27 cellular contexts compared by ENCODE assay signal in the genomic region with DNA sequence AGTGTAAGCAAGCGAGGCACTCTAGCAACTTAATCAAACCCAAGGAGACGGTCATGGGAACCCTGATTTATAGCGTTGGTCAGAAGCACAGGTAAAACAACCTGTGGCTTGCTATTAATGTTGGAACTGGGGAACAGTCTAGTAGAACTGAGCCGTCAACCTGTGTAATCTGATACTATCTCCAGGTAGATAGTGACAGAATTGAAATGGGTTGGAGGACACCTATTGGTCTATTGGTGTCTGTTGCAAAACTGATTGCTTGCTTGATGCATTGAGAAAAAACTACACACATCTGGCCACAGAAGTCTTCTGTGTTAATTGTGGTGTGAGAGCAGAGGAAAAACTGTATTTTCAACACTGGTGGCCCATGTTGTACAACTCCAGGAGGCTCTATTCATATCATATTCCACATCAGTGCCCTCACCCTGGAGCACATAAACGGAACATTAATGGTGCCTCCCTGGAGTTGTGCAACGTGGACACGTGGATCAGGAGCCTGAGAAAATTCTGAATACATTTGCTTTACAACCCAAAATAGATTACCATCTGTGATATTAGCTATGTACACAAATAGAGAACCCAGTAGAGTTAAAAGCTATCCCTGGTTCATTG.
"Had no signal": no experiment of that assay in that cellular context is flagged by ENCODE, and none has a peak within 500 bp of the region (broad histone marks: within the 10 kb centered on the region; RNA-seq: fewer than 3 reads in every experiment).

No MANE protein-coding gene starts in this region.

- H3K4me3 ChIP-seq: neural progenitor cell, right atrium auricular region, spleen, suprapubic skin, tibial artery, upper lobe of right lung had no signal

- H3K4me3 Mint-ChIP-seq: activated B cell treated with CpG ODN at 0.5 μM for 24 hours; activated CD8-positive, alpha-beta T cell treated with anti-CD3 and anti-CD28 coated beads for 36 hours; activated naive CD4-positive, alpha-beta T cell treated with anti-CD3 and anti-CD28 coated beads, Interleukin-2, amount 50 U/mL, for 24 hours; activated naive CD8-positive, alpha-beta T cell treated with anti-CD3 and anti-CD28 coated beads, Interleukin-2, amount 50 U/mL, for 24 hours; activated T-cell treated with anti-CD3 and anti-CD28 coated beads, Interleukin-2, amount 50 U/mL, for 4 hours; activated T-helper 17 cell treated with anti-CD3 and anti-CD28 coated beads, Interleukin-2, amount 50 U/mL, for 72 hours; endodermal cell; immature natural killer cell; memory B cell; natural killer cell; neural progenitor cell had no signal

- H3K27me3 ChIP-seq: neural progenitor cell, right atrium auricular region, spleen, suprapubic skin, tibial artery, upper lobe of right lung had no signal

- ATAC-seq: activated CD8-positive, alpha-beta T cell treated with anti-CD3 and anti-CD28 coated beads for 36 hours; activated naive CD8-positive, alpha-beta T cell treated with anti-CD3 and anti-CD28 coated beads, Interleukin-2, amount 50 U/mL, for 24 hours; activated T-cell treated with anti-CD3 and anti-CD28 coated beads, Interleukin-2, amount 50 U/mL, for 4 hours; activated T-helper 17 cell treated with anti-CD3 and anti-CD28 coated beads, Interleukin-2, amount 50 U/mL, for 72 hours; esophagus mucosa; natural killer cell; upper lobe of right lung had no signal

- H3K27me3 Mint-ChIP-seq: activated B cell treated with CpG ODN at 0.5 μM for 24 hours; activated naive CD4-positive, alpha-beta T cell treated with anti-CD3 and anti-CD28 coated beads, Interleukin-2, amount 50 U/mL, for 24 hours had no signal

- H3K27ac ChIP-seq: neural progenitor cell, right atrium auricular region, spleen, suprapubic skin, upper lobe of right lung had no signal

- H3K9me3 ChIP-seq: right atrium auricular region, suprapubic skin, tibial artery, upper lobe of right lung had no signal

- H3K36me3 Mint-ChIP-seq: activated naive CD4-positive, alpha-beta T cell treated with anti-CD3 and anti-CD28 coated beads, Interleukin-2, amount 50 U/mL, for 24 hours; immature natural killer cell; memory B cell; neural progenitor cell had no signal

- H3K4me1 ChIP-seq: neural progenitor cell, right atrium auricular region, spleen, upper lobe of right lung had no signal

- DNase-seq: activated B cell treated with CpG ODN at 0.5 μM for 24 hours; activated CD4-positive, alpha-beta T cell treated with anti-CD3 and anti-CD28 coated beads, Interleukin-2, amount 50 U/mL, for 1 hour; activated CD8-positive, alpha-beta T cell treated with anti-CD3 and anti-CD28 coated beads for 36 hours; activated naive CD8-positive, alpha-beta T cell treated with anti-CD3 and anti-CD28 coated beads, Interleukin-2, amount 50 U/mL, for 24 hours; activated T-cell treated with anti-CD3 and anti-CD28 coated beads, Interleukin-2, amount 50 U/mL, for 4 hours; amygdala; caudate nucleus; cortex of kidney; endodermal cell; foreskin fibroblast; head of caudate nucleus; hippocampal formation; immature natural killer cell; natural killer cell; occipital lobe; spleen; stimulated activated naive CD4-positive, alpha-beta T cell; T-helper 2 cell; tibial artery; upper lobe of right lung had no signal

- H3K4me1 Mint-ChIP-seq: activated B cell treated with CpG ODN at 0.5 μM for 24 hours; activated naive CD4-positive, alpha-beta T cell treated with anti-CD3 and anti-CD28 coated beads, Interleukin-2, amount 50 U/mL, for 24 hours; activated naive CD8-positive, alpha-beta T cell treated with anti-CD3 and anti-CD28 coated beads, Interleukin-2, amount 50 U/mL, for 24 hours; activated T-helper 17 cell treated with anti-CD3 and anti-CD28 coated beads, Interleukin-2, amount 50 U/mL, for 72 hours; immature natural killer cell; memory B cell; natural killer cell; neural progenitor cell had no signal

- H3K9me3 Mint-ChIP-seq: endodermal cell, neural progenitor cell had no signal

- H3K36me3 ChIP-seq: neural progenitor cell, right atrium auricular region, spleen, suprapubic skin, tibial artery, upper lobe of right lung had no signal

- H3K27ac Mint-ChIP-seq: activated B cell treated with CpG ODN at 0.5 μM for 24 hours; activated CD8-positive, alpha-beta T cell treated with anti-CD3 and anti-CD28 coated beads for 36 hours; activated naive CD4-positive, alpha-beta T cell treated with anti-CD3 and anti-CD28 coated beads, Interleukin-2, amount 50 U/mL, for 24 hours; activated naive CD8-positive, alpha-beta T cell treated with anti-CD3 and anti-CD28 coated beads, Interleukin-2, amount 50 U/mL, for 24 hours; activated T-helper 17 cell treated with anti-CD3 and anti-CD28 coated beads, Interleukin-2, amount 50 U/mL, for 72 hours; endodermal cell; immature natural killer cell; memory B cell; natural killer cell; neural progenitor cell had no signal
